Comparison of ENCODE assay signal across 23 cellular contexts in genomic region chr2:231337807-231338759, GRCh38. TPM values are rescaled to one million over a fixed set of nuclear protein-coding genes. Genes with fewer than 3 reads are reported as not detected.
DNase-seq lines count a peak whose midpoint lies in the region; ATAC-seq, FAIRE-seq and TF ChIP-seq lines count a peak whose summit lies in the region.
"Had no signal": no experiment of that assay in that cellular context is flagged by ENCODE, and none has a peak within 500 bp of the region (broad histone marks: within the 10 kb centered on the region; RNA-seq: fewer than 3 reads in every experiment).

No MANE protein-coding gene starts in this region.

- H3K4me2 ChIP-seq in GM23338 (no peak overlapping the region), H1 (ENCODE audit: insufficient read depth in 1 of 2, low read depth in 2 of 2, low read length in 2 of 2) (no peak overlapping the region)

- H2AFZ ChIP-seq in GM23338 (no peak overlapping the region), H1 (ENCODE audit: low read length) (no peak overlapping the region)
- H2AFZ ChIP-seq: GM23248 had no signal

- H3K27me3 ChIP-seq in Caco-2 (replicated peaks; ENCODE audit: control insufficient read depth, insufficient read depth, low read length) (no peaks in the 10 kb centered on the region), GM23338 (ENCODE audit: insufficient read depth) (no peaks in the 10 kb centered on the region), H1 (replicated peaks in 1 of 4; ENCODE audit: control insufficient read depth in 3 of 4, extremely low read depth in 1 of 4, insufficient read depth in 3 of 4, low read length in 3 of 4) (no peaks in the 10 kb centered on the region)

- no peaks in the 10 kb centered on the region for H3K23me2 ChIP-seq in H1 (ENCODE audit: low read depth, low read length)

- H3K27ac ChIP-seq in GM23338 (ENCODE audit: low read depth) (no peak overlapping the region), H1 (ENCODE audit: low read depth, low read length) (no peak overlapping the region)
- H3K27ac ChIP-seq: GM23248, SK-N-MC had no signal

- no peak overlapping the region for H4K5ac ChIP-seq in H1 (ENCODE audit: insufficient read length, low read depth, low read length)

- 95% methylated on average over 17 of the region's 18 CpGs; no CpG with 5 or more reads in 1 of the 2 experiments for WGBS in H1 (ENCODE audit: extremely low coverage in 1 of 2, insufficient coverage in 1 of 2, insufficient read length in 1 of 2, insufficient replicate concordance in 2 of 2, low coverage in 1 of 2, low lambda C conversion rate in 2 of 2, missing lambda C conversion rate in 1 of 2), 2 experiments

- H4K20me1 ChIP-seq in GM23338 (replicated peaks; ENCODE audit: insufficient read depth) (no peaks in the 10 kb centered on the region), H1 (replicated peaks in 1 of 2; ENCODE audit: control insufficient read depth in 1 of 2, insufficient read depth in 2 of 2, low read length in 2 of 2) (no peaks in the 10 kb centered on the region)

- H3F3A ChIP-seq in GM23338 (replicated peaks; ENCODE audit: low read depth), result 0 out of 2 replicates have a peak, but pooled peaks cover 4% of the 10 kb centered on the region

- no peak overlapping the region for H2BK12ac ChIP-seq in H1 (ENCODE audit: low read depth, low read length)

- no peak for TF ChIP-seq EP300 in H1 (IDR thresholded peaks at IDR 0.05; ENCODE audit: borderline replicate concordance in 1 of 2, low read depth in 2 of 2, low read length in 2 of 2)

- H3K79me1 ChIP-seq in H1 (ENCODE audit: low read depth, low read length), result no peaks in the 10 kb centered on the region

- DNase-seq in Caco-2 (peak; percentile 75 to 82), GM23338 (ENCODE audit: low spot score) (no peak), H1 (ENCODE audit: low read depth in 1 of 2, low spot score in 2 of 2) (no peak), mesenteric fat pad (ENCODE audit: low spot score) (peak; percentile 55), SIG-M5 treated with dmso at 0.1 percent for 504 hours (lab: John Stamatoyannopoulos, UW; ENCODE audit: unreplicated experiment) (no peak), ecto neural progenitor cell (ENCODE audit: low spot score) (no peak)
- DNase-seq: CD4-positive, CD25-positive, alpha-beta regulatory T cell; DMS79; GM23248; HCEC 1CT; KBM-7; NCI-H1092; NCI-H1436; NCI-H187 treated with DMSO at 0.1 percent for 48 hours; NCI-H2107; NCI-H446 treated with DMSO at 0.1 percent for 48 hours; NCI-H526 treated with DMSO at 0.1 percent for 48 hours; OCI-M1; SHP77 had no signal

- intact Hi-C loops in Caco-2 (cut with micrococcal nuclease; ENCODE audit: unreplicated experiment), result no loop called here

- H3K36me3 Mint-ChIP-seq in Caco-2 (ENCODE audit: insufficient read depth, unreplicated experiment) (no peaks in the 10 kb centered on the region), GM23338 (ENCODE audit: low read depth) (peaks cover 9% of the 10 kb centered on the region)
- H3K36me3 Mint-ChIP-seq: CD4-positive, CD25-positive, alpha-beta regulatory T cell had no signal

- no peak overlapping the region for H3K14ac ChIP-seq in H1 (ENCODE audit: insufficient read length)

- ATAC-seq in GM23338 (no peak), HG03469 (IDR thresholded peaks at IDR 0.05; ENCODE audit: unreplicated experiment) (no peak)

- peaks cover 21% of the 10 kb centered on the region; the same call in 1 of the 2 replicates for H3K4me1 ChIP-seq in Caco-2
- H3K4me1 ChIP-seq in GM23338 (ENCODE audit: insufficient read depth), result peaks cover 14% of the 10 kb centered on the region
- peaks cover 2 to 11% (median 4%) of the 10 kb centered on the region in 4 experiments; a peak in 4 of 7 replicates for H3K4me1 ChIP-seq in H1 (replicated peaks in 1 of 4; ENCODE audit: control insufficient read depth in 3 of 4, insufficient read depth in 4 of 4, low read length in 3 of 4)

- H2BK15ac ChIP-seq in H1 (ENCODE audit: low read length), result no peak overlapping the region

- H2BK5ac ChIP-seq in H1 (ENCODE audit: low read depth, low read length), result no peak overlapping the region

- TF ChIP-seq POLR2A in H1 (IDR thresholded peaks at IDR 0.05; ENCODE audit: control extremely low read depth in 1 of 2, low read depth in 2 of 2, low read length in 2 of 2), result no peak

- H3K4me1 Mint-ChIP-seq in Caco-2 (ENCODE audit: low read depth, unreplicated experiment) (no peaks in the 10 kb centered on the region), GM23338 (peaks cover 29% of the 10 kb centered on the region; the same call in 2 of the 3 replicates)
- H3K4me1 Mint-ChIP-seq: CD4-positive, CD25-positive, alpha-beta regulatory T cell had no signal

- no peak overlapping the region for H3K9ac ChIP-seq in H1 (replicated peaks in 1 of 4; ENCODE audit: extremely low read depth in 1 of 4, low read depth in 3 of 4, low read length in 3 of 4)
- H3K9ac ChIP-seq: GM23248 had no signal

- no peak overlapping the region for H3K4ac ChIP-seq in H1 (replicated peaks; ENCODE audit: insufficient read length, low read depth, low read length)

- no peak for TF ChIP-seq CTCF in Caco-2 (IDR thresholded peaks at IDR 0.05; ENCODE audit: insufficient read depth in 1 of 2, low read depth in 1 of 2, low read length in 1 of 2, severe bottlenecking in 1 of 2, unreplicated experiment in 1 of 2)
- no peak for TF ChIP-seq CTCF in GM23338 (conservative IDR thresholded peaks at IDR 0.05; ENCODE audit: low read depth in 2 of 2)
- no peak for TF ChIP-seq CTCF in H1 (IDR thresholded peaks at IDR 0.05; ENCODE audit: control extremely low read depth in 1 of 3, insufficient read depth in 1 of 3, low read depth in 1 of 3, low read length in 3 of 3)

- no peak overlapping the region for H4K8ac ChIP-seq in H1 (ENCODE audit: extremely low read depth, insufficient read depth, low read length)

- POLR2A ChIA-PET in Caco-2 (lab: Charles Lee), result interaction anchor here (0.7 kb wide), 1 partner anchor 24 kb away, joined by 14 read pairs; no protein-coding TSS in a partner anchor
- POLR2A ChIA-PET in H1 (lab: Charles Lee; ENCODE audit: partially characterized antibody), result interaction anchor here (1.4 kb wide), 1 partner anchor 115 kb away, joined by 3 read pairs; no protein-coding TSS in a partner anchor

- H3K4me3 Mint-ChIP-seq in Caco-2 (ENCODE audit: unreplicated experiment), result peak overlapping the region; percentile 24
- no peak overlapping the region for H3K4me3 Mint-ChIP-seq in GM23338
- H3K4me3 Mint-ChIP-seq: CD4-positive, CD25-positive, alpha-beta regulatory T cell had no signal

- H3K9me2 ChIP-seq in GM23338 (ENCODE audit: insufficient read depth), result 0 out of 2 replicates have a peak, but pooled peaks cover under 1% of the 10 kb centered on the region

- BruUV-seq in Caco-2 (replicated peaks; lab: Mats Ljungman, UMichigan), result no TSS peak

- H3K36me3 ChIP-seq in Caco-2 (ENCODE audit: control insufficient read depth, insufficient read depth, low read length) (no peaks in the 10 kb centered on the region), GM23338 (ENCODE audit: insufficient read depth) (no peaks in the 10 kb centered on the region), H1 (ENCODE audit: control insufficient read depth in 2 of 4, insufficient read depth in 4 of 4, low read length in 3 of 4) (peaks cover 0 to under 1% (median 0%) of the 10 kb centered on the region in 4 experiments; a peak in 2 of 8 replicates)

- FAIRE-seq in H1 (lab: Jason Lieb, UNC), result no peak
- FAIRE-seq: RCC 7860 had no signal

- H2BK20ac ChIP-seq in H1 (ENCODE audit: low read length), result no peak overlapping the region

- H3K4me3 ChIP-seq in Caco-2 (ENCODE audit: low read depth, low read length) (no peak overlapping the region), GM23338 (no peak overlapping the region), H1 (ENCODE audit: extremely low read depth in 1 of 4, insufficient read depth in 2 of 4, low read depth in 3 of 4, low read length in 4 of 4) (no peak overlapping the region)
- H3K4me3 ChIP-seq: GM23248, SK-N-MC had no signal

- no peaks in the 10 kb centered on the region for H3K9me3 ChIP-seq in Caco-2
- no peaks in the 10 kb centered on the region for H3K9me3 ChIP-seq in H1 (ENCODE audit: insufficient read depth in 2 of 2, low read depth in 1 of 2, low read length in 1 of 2)

- H3K18ac ChIP-seq in H1 (ENCODE audit: extremely low read depth, low read length), result no peak overlapping the region

- H3K27me3 Mint-ChIP-seq in Caco-2 (ENCODE audit: insufficient read depth, unreplicated experiment) (no peaks in the 10 kb centered on the region), GM23338 (ENCODE audit: insufficient read depth, low read depth, poor library complexity) (peaks cover 5% of the 10 kb centered on the region)

- H3K23ac ChIP-seq in H1 (ENCODE audit: insufficient read length), result no peak overlapping the region

- CTCF ChIA-PET in Caco-2 (lab: Charles Lee), result no interaction called here
- CTCF ChIA-PET in H1 (lab: Charles Lee; ENCODE audit: partially characterized antibody), result interaction anchor here (1.0 to 1.5 kb wide), 6 partner anchors 17 to 114 kb away, joined by 3 to 4 read pairs (median 4); no protein-coding TSS in a partner anchor

- no peak overlapping the region for H2BK120ac ChIP-seq in H1 (replicated peaks; ENCODE audit: low read depth, low read length)

- no peak overlapping the region for H4K91ac ChIP-seq in H1 (replicated peaks; ENCODE audit: insufficient read length, low read length)

- H3K56ac ChIP-seq in H1 (replicated peaks; ENCODE audit: insufficient read length, low read depth, low read length), result no peak overlapping the region

- no peak for TF ChIP-seq RAD21 in H1 (IDR thresholded peaks at IDR 0.05 in 1 of 2, conservative IDR thresholded peaks at IDR 0.05 in 1 of 2; ENCODE audit: low read depth in 2 of 2, low read length in 2 of 2)

- H3K9me3 Mint-ChIP-seq in Caco-2 (ENCODE audit: unreplicated experiment) (no peaks in the 10 kb centered on the region), GM23338 (no peaks in the 10 kb centered on the region)
- H3K9me3 Mint-ChIP-seq: CD4-positive, CD25-positive, alpha-beta regulatory T cell had no signal

- no peak overlapping the region for H2AK5ac ChIP-seq in H1 (ENCODE audit: low read depth, low read length)

- H3K27ac Mint-ChIP-seq in Caco-2 (ENCODE audit: unreplicated experiment), result peak overlapping the region; percentile 53
- 0 out of 2 replicates have a peak overlapping the region, but pooled peaks have one; percentile 15 for H3K27ac Mint-ChIP-seq in GM23338
- H3K27ac Mint-ChIP-seq: CD4-positive, CD25-positive, alpha-beta regulatory T cell had no signal

- H3K79me2 ChIP-seq in GM23338 (replicated peaks; ENCODE audit: insufficient read depth) (no peaks in the 10 kb centered on the region), H1 (ENCODE audit: control insufficient read depth in 1 of 2, insufficient read depth in 2 of 2, low read length in 2 of 2) (no peaks in the 10 kb centered on the region)

RNA-seq across cellular contexts. Expression of gene B3GNT7, which starts 57.4 kb away (rescaled TPM):
- total RNA-seq in Caco-2 (2022) (2.7 and 3.6 TPM in 2 replicates), mesenteric fat pad (3.9 TPM)
- total RNA-seq in GM23338 (2014; rRNA removed; shearing (Covaris generic)), result 78.1 and 89.4 TPM in 2 replicates
- polyA plus RNA-seq in GM23338 (2016; fragmentation: Nextera tagmentation; extraction: Ambion mirVana) (44.2 and 47.1 TPM in 2 replicates), H1 (2011; rRNA removed) (26.4 and 27.7 TPM in 2 replicates)
- total RNA-seq in H1 (2021; fragmentation: NEBNext Ultra II Directional; extraction: Animal tissue kit (Norgen Biotek cat#: 25700)), result 72.5 and 73.1 TPM in 2 replicates
- 15.1 TPM for polyA plus RNA-seq in H1 (2011; cell fraction: cytosol; rRNA removed)
- polyA plus RNA-seq in H1 (2011; cell fraction: nucleus; rRNA removed), result 33.9 TPM
- 54.0 to 78.2 TPM (median 68.9 TPM) in 4 replicates for polyA plus RNA-seq in H1 (2012, experiment 1 of 2)
- 70.7 TPM for polyA plus RNA-seq in H1 (2012, experiment 2 of 2)
- polyA plus RNA-seq in H1 (2013, experiment 1 of 2), result 150 TPM
- polyA plus RNA-seq in H1 (2013, experiment 2 of 2), result 144 TPM
- polyA minus RNA-seq in H1 (2011; rRNA and poly(A)+ RNA removed), result 19.3 and 21.6 TPM in 2 replicates
- polyA minus RNA-seq in H1 (2011; cell fraction: cytosol; rRNA and poly(A)+ RNA removed), result 41.2 TPM
- polyA minus RNA-seq in H1 (2011; cell fraction: nucleus; rRNA and poly(A)+ RNA removed), result 19.9 TPM
- total RNA-seq: A673; CD4-positive, CD25-positive, alpha-beta regulatory T cell; GM23248 had no signal
- polyA plus RNA-seq: CD4-positive, CD25-positive, alpha-beta regulatory T cell; GM23248 had no signal

Comparison
In these comparisons a context has a peak if more than half of its experiments do, and no peak if none do; other contexts are left out.
1. DNase-seq: peak in Caco-2 (2 of 2) and mesenteric fat pad (single experiment); none in GM23338 (single experiment), H1 (0 of 2), SIG-M5 treated with dmso at 0.1 percent for 504 hours (single experiment) and ecto neural progenitor cell (single experiment).
2. RNA of gene B3GNT7, which starts 57.4 kb away (total RNA-seq): 78.1 to 89.4 TPM in GM23338 and 72.5 to 73.1 TPM in H1; 3.9 TPM in mesenteric fat pad (single experiment) and 2.7 to 3.6 TPM in Caco-2; every median in the first group is over 10 times any median in the second.